In genomic region chr15:76336254-76337046, GRCh38 we compare ENCODE assay signal across 1 cellular context.
A peak's percentile ranks its signal among the peaks of the same experiment; 100 is the strongest.
TF ChIP-seq lines count a peak whose summit lies in the region.

Gene ISL2, plus strand, starts transcription at chr15:76336773. Its CDS starts 111 bp downstream, at chr15:76336884.

TF ChIP-seq in K562, 482 proteins besides CTCF, POLR2A, EP300 and RAD21 (continued from another document):
- no peak for TF ChIP-seq CTCFL (IDR thresholded peaks at IDR 0.05; ENCODE audit: borderline replicate concordance, insufficient read depth, low read depth, low read length, poor library complexity, severe bottlenecking)
- TF ChIP-seq ZFP36 (IDR thresholded peaks at IDR 0.05; ENCODE audit: low read depth, low read length, partially characterized antibody), result no peak
- TF ChIP-seq, protein P1, sequence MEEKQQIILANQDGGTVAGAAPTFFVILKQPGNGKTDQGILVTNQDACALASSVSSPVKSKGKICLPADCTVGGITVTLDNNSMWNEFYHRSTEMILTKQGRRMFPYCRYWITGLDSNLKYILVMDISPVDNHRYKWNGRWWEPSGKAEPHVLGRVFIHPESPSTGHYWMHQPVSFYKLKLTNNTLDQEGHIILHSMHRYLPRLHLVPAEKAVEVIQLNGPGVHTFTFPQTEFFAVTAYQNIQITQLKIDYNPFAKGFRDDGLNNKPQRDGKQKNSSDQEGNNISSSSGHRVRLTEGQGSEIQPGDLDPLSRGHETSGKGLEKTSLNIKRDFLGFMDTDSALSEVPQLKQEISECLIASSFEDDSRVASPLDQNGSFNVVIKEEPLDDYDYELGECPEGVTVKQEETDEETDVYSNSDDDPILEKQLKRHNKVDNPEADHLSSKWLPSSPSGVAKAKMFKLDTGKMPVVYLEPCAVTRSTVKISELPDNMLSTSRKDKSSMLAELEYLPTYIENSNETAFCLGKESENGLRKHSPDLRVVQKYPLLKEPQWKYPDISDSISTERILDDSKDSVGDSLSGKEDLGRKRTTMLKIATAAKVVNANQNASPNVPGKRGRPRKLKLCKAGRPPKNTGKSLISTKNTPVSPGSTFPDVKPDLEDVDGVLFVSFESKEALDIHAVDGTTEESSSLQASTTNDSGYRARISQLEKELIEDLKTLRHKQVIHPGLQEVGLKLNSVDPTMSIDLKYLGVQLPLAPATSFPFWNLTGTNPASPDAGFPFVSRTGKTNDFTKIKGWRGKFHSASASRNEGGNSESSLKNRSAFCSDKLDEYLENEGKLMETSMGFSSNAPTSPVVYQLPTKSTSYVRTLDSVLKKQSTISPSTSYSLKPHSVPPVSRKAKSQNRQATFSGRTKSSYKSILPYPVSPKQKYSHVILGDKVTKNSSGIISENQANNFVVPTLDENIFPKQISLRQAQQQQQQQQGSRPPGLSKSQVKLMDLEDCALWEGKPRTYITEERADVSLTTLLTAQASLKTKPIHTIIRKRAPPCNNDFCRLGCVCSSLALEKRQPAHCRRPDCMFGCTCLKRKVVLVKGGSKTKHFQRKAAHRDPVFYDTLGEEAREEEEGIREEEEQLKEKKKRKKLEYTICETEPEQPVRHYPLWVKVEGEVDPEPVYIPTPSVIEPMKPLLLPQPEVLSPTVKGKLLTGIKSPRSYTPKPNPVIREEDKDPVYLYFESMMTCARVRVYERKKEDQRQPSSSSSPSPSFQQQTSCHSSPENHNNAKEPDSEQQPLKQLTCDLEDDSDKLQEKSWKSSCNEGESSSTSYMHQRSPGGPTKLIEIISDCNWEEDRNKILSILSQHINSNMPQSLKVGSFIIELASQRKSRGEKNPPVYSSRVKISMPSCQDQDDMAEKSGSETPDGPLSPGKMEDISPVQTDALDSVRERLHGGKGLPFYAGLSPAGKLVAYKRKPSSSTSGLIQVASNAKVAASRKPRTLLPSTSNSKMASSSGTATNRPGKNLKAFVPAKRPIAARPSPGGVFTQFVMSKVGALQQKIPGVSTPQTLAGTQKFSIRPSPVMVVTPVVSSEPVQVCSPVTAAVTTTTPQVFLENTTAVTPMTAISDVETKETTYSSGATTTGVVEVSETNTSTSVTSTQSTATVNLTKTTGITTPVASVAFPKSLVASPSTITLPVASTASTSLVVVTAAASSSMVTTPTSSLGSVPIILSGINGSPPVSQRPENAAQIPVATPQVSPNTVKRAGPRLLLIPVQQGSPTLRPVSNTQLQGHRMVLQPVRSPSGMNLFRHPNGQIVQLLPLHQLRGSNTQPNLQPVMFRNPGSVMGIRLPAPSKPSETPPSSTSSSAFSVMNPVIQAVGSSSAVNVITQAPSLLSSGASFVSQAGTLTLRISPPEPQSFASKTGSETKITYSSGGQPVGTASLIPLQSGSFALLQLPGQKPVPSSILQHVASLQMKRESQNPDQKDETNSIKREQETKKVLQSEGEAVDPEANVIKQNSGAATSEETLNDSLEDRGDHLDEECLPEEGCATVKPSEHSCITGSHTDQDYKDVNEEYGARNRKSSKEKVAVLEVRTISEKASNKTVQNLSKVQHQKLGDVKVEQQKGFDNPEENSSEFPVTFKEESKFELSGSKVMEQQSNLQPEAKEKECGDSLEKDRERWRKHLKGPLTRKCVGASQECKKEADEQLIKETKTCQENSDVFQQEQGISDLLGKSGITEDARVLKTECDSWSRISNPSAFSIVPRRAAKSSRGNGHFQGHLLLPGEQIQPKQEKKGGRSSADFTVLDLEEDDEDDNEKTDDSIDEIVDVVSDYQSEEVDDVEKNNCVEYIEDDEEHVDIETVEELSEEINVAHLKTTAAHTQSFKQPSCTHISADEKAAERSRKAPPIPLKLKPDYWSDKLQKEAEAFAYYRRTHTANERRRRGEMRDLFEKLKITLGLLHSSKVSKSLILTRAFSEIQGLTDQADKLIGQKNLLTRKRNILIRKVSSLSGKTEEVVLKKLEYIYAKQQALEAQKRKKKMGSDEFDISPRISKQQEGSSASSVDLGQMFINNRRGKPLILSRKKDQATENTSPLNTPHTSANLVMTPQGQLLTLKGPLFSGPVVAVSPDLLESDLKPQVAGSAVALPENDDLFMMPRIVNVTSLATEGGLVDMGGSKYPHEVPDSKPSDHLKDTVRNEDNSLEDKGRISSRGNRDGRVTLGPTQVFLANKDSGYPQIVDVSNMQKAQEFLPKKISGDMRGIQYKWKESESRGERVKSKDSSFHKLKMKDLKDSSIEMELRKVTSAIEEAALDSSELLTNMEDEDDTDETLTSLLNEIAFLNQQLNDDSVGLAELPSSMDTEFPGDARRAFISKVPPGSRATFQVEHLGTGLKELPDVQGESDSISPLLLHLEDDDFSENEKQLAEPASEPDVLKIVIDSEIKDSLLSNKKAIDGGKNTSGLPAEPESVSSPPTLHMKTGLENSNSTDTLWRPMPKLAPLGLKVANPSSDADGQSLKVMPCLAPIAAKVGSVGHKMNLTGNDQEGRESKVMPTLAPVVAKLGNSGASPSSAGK (IDR thresholded peaks at IDR 0.05), result 0 out of 2 replicates have a peak, but pooled peaks have one; percentile 19
- no peak for TF ChIP-seq PML (IDR thresholded peaks at IDR 0.05; ENCODE audit: low read length)
- TF ChIP-seq, protein P2, sequence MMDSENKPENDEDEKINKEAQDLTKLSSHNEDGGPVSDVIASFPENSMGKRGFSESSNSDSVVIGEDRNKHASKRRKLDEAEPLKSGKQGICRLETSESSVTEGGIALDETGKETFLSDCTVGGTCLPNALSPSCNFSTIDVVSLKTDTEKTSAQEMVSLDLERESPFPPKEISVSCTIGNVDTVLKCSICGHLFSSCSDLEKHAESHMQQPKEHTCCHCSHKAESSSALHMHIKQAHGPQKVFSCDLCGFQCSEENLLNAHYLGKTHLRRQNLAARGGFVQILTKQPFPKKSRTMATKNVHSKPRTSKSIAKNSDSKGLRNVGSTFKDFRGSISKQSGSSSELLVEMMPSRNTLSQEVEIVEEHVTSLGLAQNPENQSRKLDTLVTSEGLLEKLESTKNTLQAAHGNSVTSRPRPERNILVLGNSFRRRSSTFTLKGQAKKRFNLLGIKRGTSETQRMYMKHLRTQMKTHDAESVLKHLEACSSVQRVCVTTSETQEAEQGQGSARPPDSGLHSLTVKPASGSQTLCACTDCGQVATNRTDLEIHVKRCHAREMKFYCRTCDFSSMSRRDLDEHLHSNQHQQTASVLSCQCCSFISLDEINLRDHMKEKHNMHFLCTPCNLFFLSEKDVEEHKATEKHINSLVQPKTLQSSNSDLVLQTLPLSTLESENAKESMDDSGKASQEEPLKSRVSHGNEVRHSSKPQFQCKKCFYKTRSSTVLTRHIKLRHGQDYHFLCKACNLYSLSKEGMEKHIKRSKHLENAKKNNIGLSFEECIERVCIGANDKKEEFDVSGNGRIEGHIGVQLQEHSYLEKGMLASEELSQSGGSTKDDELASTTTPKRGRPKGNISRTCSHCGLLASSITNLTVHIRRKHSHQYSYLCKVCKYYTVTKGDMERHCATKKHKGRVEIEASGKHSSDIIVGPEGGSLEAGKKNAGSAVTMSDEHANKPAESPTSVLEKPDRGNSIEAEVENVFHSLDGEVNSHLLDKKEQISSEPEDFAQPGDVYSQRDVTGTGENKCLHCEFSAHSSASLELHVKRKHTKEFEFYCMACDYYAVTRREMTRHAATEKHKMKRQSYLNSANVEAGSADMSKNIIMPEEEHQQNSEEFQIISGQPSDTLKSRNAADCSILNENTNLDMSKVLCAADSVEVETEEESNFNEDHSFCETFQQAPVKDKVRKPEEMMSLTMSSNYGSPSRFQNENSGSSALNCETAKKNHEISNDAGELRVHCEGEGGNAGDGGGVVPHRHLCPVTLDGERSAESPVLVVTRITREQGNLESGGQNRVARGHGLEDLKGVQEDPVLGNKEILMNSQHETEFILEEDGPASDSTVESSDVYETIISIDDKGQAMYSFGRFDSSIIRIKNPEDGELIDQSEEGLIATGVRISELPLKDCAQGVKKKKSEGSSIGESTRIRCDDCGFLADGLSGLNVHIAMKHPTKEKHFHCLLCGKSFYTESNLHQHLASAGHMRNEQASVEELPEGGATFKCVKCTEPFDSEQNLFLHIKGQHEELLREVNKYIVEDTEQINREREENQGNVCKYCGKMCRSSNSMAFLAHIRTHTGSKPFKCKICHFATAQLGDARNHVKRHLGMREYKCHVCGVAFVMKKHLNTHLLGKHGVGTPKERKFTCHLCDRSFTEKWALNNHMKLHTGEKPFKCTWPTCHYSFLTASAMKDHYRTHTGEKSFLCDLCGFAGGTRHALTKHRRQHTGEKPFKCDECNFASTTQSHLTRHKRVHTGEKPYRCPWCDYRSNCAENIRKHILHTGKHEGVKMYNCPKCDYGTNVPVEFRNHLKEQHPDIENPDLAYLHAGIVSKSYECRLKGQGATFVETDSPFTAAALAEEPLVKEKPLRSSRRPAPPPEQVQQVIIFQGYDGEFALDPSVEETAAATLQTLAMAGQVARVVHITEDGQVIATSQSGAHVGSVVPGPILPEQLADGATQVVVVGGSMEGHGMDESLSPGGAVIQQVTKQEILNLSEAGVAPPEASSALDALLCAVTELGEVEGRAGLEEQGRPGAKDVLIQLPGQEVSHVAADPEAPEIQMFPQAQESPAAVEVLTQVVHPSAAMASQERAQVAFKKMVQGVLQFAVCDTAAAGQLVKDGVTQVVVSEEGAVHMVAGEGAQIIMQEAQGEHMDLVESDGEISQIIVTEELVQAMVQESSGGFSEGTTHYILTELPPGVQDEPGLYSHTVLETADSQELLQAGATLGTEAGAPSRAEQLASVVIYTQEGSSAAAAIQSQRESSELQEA (IDR thresholded peaks at IDR 0.05; ENCODE audit: low read depth), result no peak
- TF ChIP-seq ASH1L (IDR thresholded peaks at IDR 0.05; ENCODE audit: borderline replicate concordance, low read depth, partially characterized antibody), result no peak
- no peak for TF ChIP-seq POLR3A (IDR thresholded peaks at IDR 0.05; ENCODE audit: borderline replicate concordance, extremely low read depth, insufficient read depth, insufficient read length)
- no peak for TF ChIP-seq RFX1 (IDR thresholded peaks at IDR 0.05)
- TF ChIP-seq ELF1 (tag; IDR thresholded peaks at IDR 0.05), result peak; percentile 56
- no peak for TF ChIP-seq SMARCB1 (IDR thresholded peaks at IDR 0.05; ENCODE audit: insufficient read length, low read depth)
- TF ChIP-seq MNT (conservative IDR thresholded peaks at IDR 0.05), result peak; percentile 27 to 57; a peak in 3 of 4 replicates
- TF ChIP-seq CEBPB (tag; IDR thresholded peaks at IDR 0.05), result peak; percentile 85
- TF ChIP-seq BRD9 (IDR thresholded peaks at IDR 0.05; ENCODE audit: low read depth, partially characterized antibody), result no peak
- no peak for TF ChIP-seq PHF20 (IDR thresholded peaks at IDR 0.05; ENCODE audit: partially characterized antibody)
- peak; percentile 95 for TF ChIP-seq POLR2H (tag; IDR thresholded peaks at IDR 0.05; ENCODE audit: low read depth)
- no peak for TF ChIP-seq RBM15 (IDR thresholded peaks at IDR 0.05; ENCODE audit: insufficient read depth, low read length)
- TF ChIP-seq SMC3 (conservative IDR thresholded peaks at IDR 0.05; ENCODE audit: insufficient read depth, low read depth, low read length), result no peak
- TF ChIP-seq POLR2G (IDR thresholded peaks at IDR 0.05; ENCODE audit: low read depth, low read length), result peak; percentile 94
- no peak for TF ChIP-seq FOXJ3 (CRISPR knock-in tag; IDR thresholded peaks at IDR 0.05)
- TF ChIP-seq ZKSCAN1 (IDR thresholded peaks at IDR 0.05; ENCODE audit: low read depth, low read length), result peak; percentile 16; the same call in 1 of the 2 replicates
- peak; percentile 18; the same call in 1 of the 2 replicates for TF ChIP-seq HCFC1 (IDR thresholded peaks at IDR 0.05; ENCODE audit: low read depth, low read length)
- TF ChIP-seq FOXA3 (CRISPR knock-in tag; conservative IDR thresholded peaks at IDR 0.05 in 1 of 2, IDR thresholded peaks at IDR 0.05 in 1 of 2), result no peak
- TF ChIP-seq ZBED1 (IDR thresholded peaks at IDR 0.05), result no peak
- TF ChIP-seq SP2 (IDR thresholded peaks at IDR 0.05; ENCODE audit: extremely low read depth, low read depth, low read length, poor library complexity, severe bottlenecking), result no peak
- TF ChIP-seq CCNT2 (IDR thresholded peaks at IDR 0.05; ENCODE audit: borderline replicate concordance, extremely low read depth, insufficient read length, low read depth, low read length), result peak; percentile 78
- no peak for TF ChIP-seq ZNF347 (CRISPR knock-in tag; IDR thresholded peaks at IDR 0.05; ENCODE audit: low read depth)
- peak; percentile 34; the same call in 1 of the 2 replicates for TF ChIP-seq MAFK (IDR thresholded peaks at IDR 0.05; ENCODE audit: low read length)
- peak; percentile 57; the same call in 1 of the 2 replicates for TF ChIP-seq ZBTB7A (IDR thresholded peaks at IDR 0.05; ENCODE audit: borderline replicate concordance, control insufficient read depth, low read depth, low read length)
- TF ChIP-seq CXXC5 (CRISPR knock-in tag; IDR thresholded peaks at IDR 0.05), result peak; percentile 91
- no peak for TF ChIP-seq WHSC1 (IDR thresholded peaks at IDR 0.05; ENCODE audit: low read length)
